Comparison of ENCODE assay signal across 3 cellular contexts in genomic region chr5:76133967-76134366, GRCh38.
"Had no signal": no experiment of that assay in that cellular context is flagged by ENCODE, and none has a peak within 500 bp of the region (broad histone marks: within the 10 kb centered on the region; RNA-seq: fewer than 3 reads in every experiment).

No MANE protein-coding gene starts in this region.

- DNase-seq: GDM1, GF-D8 had no signal

- H3K4me3 ChIP-seq: GM12878 had no signal

- ATAC-seq: GM12878 had no signal
